Comparison of ENCODE assay signal across 16 cellular contexts in the genomic region with DNA sequence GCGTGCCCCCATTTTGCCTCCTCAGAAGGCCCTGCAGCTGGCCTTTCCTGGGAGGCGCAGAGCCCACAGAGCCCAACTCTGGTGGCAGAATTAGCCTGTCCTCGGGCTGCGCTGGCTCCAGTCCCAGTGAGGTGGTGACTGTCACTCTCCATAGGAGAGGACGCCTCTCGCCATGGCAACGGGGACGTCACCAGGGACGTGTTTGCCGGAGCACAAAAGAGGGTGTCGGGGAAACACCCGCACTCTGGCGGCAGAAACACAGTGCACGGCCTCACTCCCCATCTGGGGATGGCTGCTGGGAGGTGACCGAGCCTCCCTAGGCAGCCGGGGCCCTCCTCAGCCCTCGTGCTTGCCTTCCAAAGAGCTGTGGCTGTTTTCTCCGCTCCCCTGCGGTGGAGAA. TPM values are rescaled to one million over a fixed set of nuclear protein-coding genes. Genes with fewer than 3 reads are reported as not detected.
DNase-seq lines count a peak whose midpoint lies in the region; ATAC-seq and TF ChIP-seq lines count a peak whose summit lies in the region.
"Had no signal": no experiment of that assay in that cellular context is flagged by ENCODE, and none has a peak within 500 bp of the region (broad histone marks: within the 10 kb centered on the region; RNA-seq: fewer than 3 reads in every experiment).

No MANE protein-coding gene starts in this region.

- H3K27me3 ChIP-seq in SK-N-SH (ENCODE audit: insufficient read depth) (no peaks in the 10 kb centered on the region), vagina (no peaks in the 10 kb centered on the region)
- H3K27me3 ChIP-seq: gastroesophageal sphincter, ovary had no signal

- H3K27ac ChIP-seq in SK-N-SH (ENCODE audit: low read depth in 2 of 2, low read length in 1 of 2) (peak overlapping the region in 1 of 2 experiments; percentile 51; a peak in 2 of 4 replicates), vagina (no peak overlapping the region)
- H3K27ac ChIP-seq: gastroesophageal sphincter, ovary had no signal

- H3K36me3 ChIP-seq in SK-N-SH (replicated peaks in 1 of 2; ENCODE audit: control insufficient read depth in 1 of 2, insufficient read depth in 2 of 2, low read length in 1 of 2) (no peaks in the 10 kb centered on the region), vagina (no peaks in the 10 kb centered on the region)
- H3K36me3 ChIP-seq: gastroesophageal sphincter, ovary had no signal

- no peaks in the 10 kb centered on the region for H3K9me3 ChIP-seq in SK-N-SH
- no peaks in the 10 kb centered on the region for H3K9me3 ChIP-seq in vagina
- H3K9me3 ChIP-seq: gastroesophageal sphincter, ovary had no signal

- no peak for TF ChIP-seq RAD21 in SK-N-SH (IDR thresholded peaks at IDR 0.05; ENCODE audit: low read length)

- TF ChIP-seq EP300 in SK-N-SH (IDR thresholded peaks at IDR 0.05; ENCODE audit: borderline replicate concordance in 1 of 2, low read depth in 1 of 2, low read length in 1 of 2) = no peak

- H3K4me1 ChIP-seq in SK-N-SH (ENCODE audit: control insufficient read depth in 1 of 2, insufficient read depth in 2 of 2, low read depth in 1 of 2, low read length in 1 of 2) (peaks cover 0 to 16% of the 10 kb centered on the region in 2 experiments; a peak in 1 of 4 replicates), vagina (peaks cover 16% of the 10 kb centered on the region)

- POLR2A ChIA-PET in SK-N-SH (lab: Yijun Ruan, JAX) = no interaction called here

- no peak for ATAC-seq in SK-N-SH treated with all-trans-retinoic acid at 6 μM for 48 hours
- ATAC-seq in HG02852 (IDR thresholded peaks at IDR 0.05; ENCODE audit: unreplicated experiment) = no peak
- ATAC-seq: activated T-cell treated with anti-CD3 and anti-CD28 coated beads, Interleukin-2, amount 50 U/mL, for 4 hours; gastroesophageal sphincter had no signal

- WGBS in SK-N-SH (ENCODE audit: low lambda C conversion rate) = no CpG with 5 or more reads among the region's 19 CpGs

- H3K4me2 ChIP-seq in SK-N-SH = no peak overlapping the region

- no peak overlapping the region for H2AFZ ChIP-seq in SK-N-SH (ENCODE audit: low read depth)

- no peaks in the 10 kb centered on the region for H4K20me1 ChIP-seq in SK-N-SH (ENCODE audit: insufficient read depth)

- no peaks in the 10 kb centered on the region for H3K79me2 ChIP-seq in SK-N-SH (ENCODE audit: insufficient read depth)

- H3K4me3 ChIP-seq in SK-N-SH (ENCODE audit: low read depth in 2 of 2, low read length in 1 of 2) (no peak overlapping the region), vagina (no peak overlapping the region)
- H3K4me3 ChIP-seq: gastroesophageal sphincter, ovary had no signal

- no peak overlapping the region for H3K9ac ChIP-seq in SK-N-SH

- intact Hi-C loops in head of caudate nucleus (cut with DNase I) = no loop called here
- intact Hi-C loops in vagina (cut with DNase I) = no loop called here

- DNase-seq in SK-N-SH = peak; percentile 90
- peak; percentile 86 for DNase-seq in NCI-H748 (lab: John Stamatoyannopoulos, UW; ENCODE audit: unreplicated experiment)
- peak in 32 of 42 donors; percentile 12 to 69 (median 38) for DNase-seq in head of caudate nucleus
- peak; percentile 81 for DNase-seq in retina
- no peak for DNase-seq in kidney tubule cell (ENCODE audit: low spot score)
- no peak for DNase-seq in vagina (ENCODE audit: extremely low spot score in 2 of 2)
- DNase-seq: activated B cell treated with CpG ODN at 0.5 μM for 24 hours; activated T-cell treated with anti-CD3 and anti-CD28 coated beads, Interleukin-2, amount 50 U/mL, for 4 hours; DND-41; effector CD8-positive, alpha-beta T cell; H9; NCI-H226; ovary had no signal

- H3F3A ChIP-seq in SK-N-SH (replicated peaks; ENCODE audit: insufficient read depth) = no peaks in the 10 kb centered on the region

- H3K9me2 ChIP-seq in SK-N-SH = no peaks in the 10 kb centered on the region

- no peak for TF ChIP-seq POLR2A in vagina (IDR thresholded peaks at IDR 0.05)

- CTCF ChIA-PET in SK-N-SH (lab: Yijun Ruan, JAX) = no interaction called here

- TF ChIP-seq CTCF in SK-N-SH (IDR thresholded peaks at IDR 0.05) (no peak), vagina (IDR thresholded peaks at IDR 0.05) (no peak)

TF ChIP-seq in SK-N-SH, 30 proteins besides CTCF, POLR2A, EP300 and RAD21:
- TF ChIP-seq RFX5 (IDR thresholded peaks at IDR 0.05; ENCODE audit: low read length) = peak; percentile 53; the same call in 1 of the 2 replicates
- TF ChIP-seq, protein P1, sequence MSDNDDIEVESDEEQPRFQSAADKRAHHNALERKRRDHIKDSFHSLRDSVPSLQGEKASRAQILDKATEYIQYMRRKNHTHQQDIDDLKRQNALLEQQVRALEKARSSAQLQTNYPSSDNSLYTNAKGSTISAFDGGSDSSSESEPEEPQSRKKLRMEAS (IDR thresholded peaks at IDR 0.05; ENCODE audit: low read depth) = no peak

TF ChIP-seq in SK-N-SH treated with all-trans-retinoic acid at 6 μM for 48 hours, 23 proteins besides CTCF, POLR2A, EP300 and RAD21:
- TF ChIP-seq, protein P2, sequence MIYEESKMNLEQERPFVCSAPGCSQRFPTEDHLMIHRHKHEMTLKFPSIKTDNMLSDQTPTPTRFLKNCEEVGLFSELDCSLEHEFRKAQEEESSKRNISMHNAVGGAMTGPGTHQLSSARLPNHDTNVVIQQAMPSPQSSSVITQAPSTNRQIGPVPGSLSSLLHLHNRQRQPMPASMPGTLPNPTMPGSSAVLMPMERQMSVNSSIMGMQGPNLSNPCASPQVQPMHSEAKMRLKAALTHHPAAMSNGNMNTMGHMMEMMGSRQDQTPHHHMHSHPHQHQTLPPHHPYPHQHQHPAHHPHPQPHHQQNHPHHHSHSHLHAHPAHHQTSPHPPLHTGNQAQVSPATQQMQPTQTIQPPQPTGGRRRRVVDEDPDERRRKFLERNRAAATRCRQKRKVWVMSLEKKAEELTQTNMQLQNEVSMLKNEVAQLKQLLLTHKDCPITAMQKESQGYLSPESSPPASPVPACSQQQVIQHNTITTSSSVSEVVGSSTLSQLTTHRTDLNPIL (CRISPR knock-in tag; IDR thresholded peaks at IDR 0.05; ENCODE audit: low read depth) = no peak
- TF ChIP-seq BACH2 (CRISPR knock-in tag; IDR thresholded peaks at IDR 0.05; ENCODE audit: borderline replicate concordance) (no peak), SNAI2 (CRISPR knock-in tag; IDR thresholded peaks at IDR 0.05) (no peak), ZFP30 (CRISPR knock-in tag; IDR thresholded peaks at IDR 0.05) (no peak), ZC3H10 (CRISPR knock-in tag; IDR thresholded peaks at IDR 0.05) (no peak), TCF4 (CRISPR knock-in tag; IDR thresholded peaks at IDR 0.05; ENCODE audit: borderline replicate concordance) (no peak), ZFP3 (CRISPR knock-in tag; IDR thresholded peaks at IDR 0.05) (no peak), GLIS3 (CRISPR knock-in tag; IDR thresholded peaks at IDR 0.05) (no peak), ESRRG (CRISPR knock-in tag; IDR thresholded peaks at IDR 0.05) (no peak), ZNF8 (CRISPR knock-in tag; IDR thresholded peaks at IDR 0.05) (no peak), PPARA (CRISPR knock-in tag; IDR thresholded peaks at IDR 0.05; ENCODE audit: borderline replicate concordance) (no peak), ZNF70 (CRISPR knock-in tag; IDR thresholded peaks at IDR 0.05) (no peak)

RNA-seq across cellular contexts. Expression of gene NCOR2, which starts 50.2 kb away (rescaled TPM):
- polyA plus RNA-seq in SK-N-SH (2012; rRNA removed) = 9.1 and 19.0 TPM in 2 replicates
- 14.3 and 16.0 TPM in 2 replicates for polyA plus RNA-seq in SK-N-SH (2012; cell fraction: cytosol; rRNA removed)
- polyA plus RNA-seq in SK-N-SH (2012; cell fraction: nucleus; rRNA removed) = 61.3 and 99.7 TPM in 2 replicates
- 120 TPM for total RNA-seq in vagina

Comparison
In these comparisons a context has a peak if more than half of its experiments do, and no peak if none do; other contexts are left out.
1. DNase-seq: peak in SK-N-SH (single experiment), NCI-H748 (single experiment), head of caudate nucleus (32 of 42) and retina (single experiment); none in kidney tubule cell (single experiment) and vagina (0 of 2).